24 cellular contexts compared by ENCODE assay signal in genomic region chr17:76673729-76674128, GRCh38. TPM values are rescaled to one million over a fixed set of nuclear protein-coding genes. Genes with fewer than 3 reads are reported as not detected.
DNase-seq lines count a peak whose midpoint lies in the region; ATAC-seq, FAIRE-seq and TF ChIP-seq lines count a peak whose summit lies in the region.
"Had no signal": no experiment of that assay in that cellular context is flagged by ENCODE, and none has a peak within 500 bp of the region (broad histone marks: within the 10 kb centered on the region; RNA-seq: fewer than 3 reads in every experiment).

No MANE protein-coding gene starts in this region.

- no peak for DNase-seq in CD4-positive, CD25-positive, alpha-beta regulatory T cell
- DNase-seq in HCT116 (ENCODE audit: low read depth, low spot score), result no peak
- peak in 1 of 4 experiments; percentile 4 for DNase-seq in K562 (ENCODE audit: extremely low read depth in 1 of 4, low spot score in 3 of 4)
- DNase-seq in nephron progenitor cell, result no peak
- DNase-seq in cerebellar nuclear complex (lab: John Stamatoyannopoulos, UW), result no peak
- no peak for DNase-seq in NCI-H1048 (lab: John Stamatoyannopoulos, UW)
- DNase-seq in mucosa of descending colon, result no peak
- DNase-seq in RWPE1 (ENCODE audit: low spot score), result no peak
- DNase-seq: activated T-cell treated with anti-CD3 and anti-CD28 coated beads, Interleukin-2, amount 50 U/mL, for 48 hours; DMS79 treated with DMSO at 0.1 percent for 48 hours; H9; head of caudate nucleus; MV-4-11; naive B cell; NCI-H1930; T-helper 1 cell; testis had no signal

- H3K4me2 ChIP-seq in HCT116 (ENCODE audit: low read length), result no peak overlapping the region
- no peak overlapping the region for H3K4me2 ChIP-seq in K562 (ENCODE audit: insufficient read depth, low read length)

- H3K9ac ChIP-seq in HCT116 (ENCODE audit: low read length) (no peak overlapping the region), K562 (ENCODE audit: insufficient read depth in 1 of 2, low read depth in 2 of 2, low read length in 2 of 2) (no peak overlapping the region; a peak in 1 of 4 replicates)

- no peak overlapping the region for H3K4me3 ChIP-seq in CD4-positive, CD25-positive, alpha-beta regulatory T cell (ENCODE audit: low read depth, low read length)
- H3K4me3 ChIP-seq in HCT116 (replicated peaks in 1 of 2; ENCODE audit: low read depth in 1 of 2, low read length in 2 of 2) (no peak overlapping the region), K562 (no peak overlapping the region), mucosa of descending colon (no peak overlapping the region)
- H3K4me3 ChIP-seq: lung, skin epidermis, testis had no signal

- RAD21 ChIA-PET in HCT116 (lab: Charles Lee; ENCODE audit: low non-redundant PET in 1 of 2, low total read pairs in 2 of 2, uncharacterized antibody in 2 of 2, unreplicated experiment in 2 of 2), result no interaction called here

- no peak for FAIRE-seq in K562 (lab: Jason Lieb, UNC)
- FAIRE-seq: islet of Langerhans had no signal

- no peak for TF ChIP-seq EP300 in K562 (IDR thresholded peaks at IDR 0.05; ENCODE audit: low read length)

- no peaks in the 10 kb centered on the region for H4K20me1 ChIP-seq in HCT116 (ENCODE audit: insufficient read depth)
- H4K20me1 ChIP-seq in K562 (replicated peaks; ENCODE audit: control insufficient read depth, insufficient read depth, low read length), result no peaks in the 10 kb centered on the region

- no peaks in the 10 kb centered on the region for H3K9me1 ChIP-seq in K562 (ENCODE audit: control insufficient read depth, insufficient read depth, low read length)

- TF ChIP-seq RAD21 in HCT116 (IDR thresholded peaks at IDR 0.05; ENCODE audit: low read depth), result no peak
- no peak for TF ChIP-seq RAD21 in K562 (CRISPR knock-in tag; conservative IDR thresholded peaks at IDR 0.05 in 1 of 2, IDR thresholded peaks at IDR 0.05 in 1 of 2)

- in situ Hi-C loops in K562 (cut with MboI), result no loop called here

- no peaks in the 10 kb centered on the region for H3K79me2 ChIP-seq in HCT116 (ENCODE audit: insufficient read depth, low read length)
- H3K79me2 ChIP-seq in K562 (ENCODE audit: control insufficient read depth, insufficient read depth, low read length), result peaks cover 7% of the 10 kb centered on the region; the same call in 2 of the 3 replicates

- POLR2A ChIA-PET in HCT116 (lab: Charles Lee), result no interaction called here
- POLR2A ChIA-PET in K562 (lab: Yijun Ruan, JAX), result interaction anchor here (0.6 to 1.2 kb wide), 4 partner anchors 13 to 181 kb away, joined by 3 to 4 read pairs (median 3); partner anchors contain the start of gene ST6GALNAC1
- POLR2A ChIA-PET in RWPE1 (lab: Yijun Ruan, JAX; ENCODE audit: low non-redundant PET), result no interaction called here

- H3K9me3 ChIP-seq in CD4-positive, CD25-positive, alpha-beta regulatory T cell (ENCODE audit: control insufficient read depth in 2 of 2, low read length in 2 of 2), result no peaks in the 10 kb centered on the region
- H3K9me3 ChIP-seq in HCT116 (ENCODE audit: control insufficient read depth in 1 of 2, insufficient read depth in 1 of 2, low read depth in 1 of 2, low read length in 2 of 2), result no peaks in the 10 kb centered on the region
- no peaks in the 10 kb centered on the region for H3K9me3 ChIP-seq in K562 (replicated peaks; ENCODE audit: control insufficient read depth, insufficient read depth, low read depth, low read length)
- H3K9me3 ChIP-seq in mucosa of descending colon, result no peaks in the 10 kb centered on the region
- H3K9me3 ChIP-seq: testis had no signal

- CTCF ChIA-PET in HCT116 (lab: Charles Lee) (no interaction called here), K562 (lab: Yijun Ruan, JAX; ENCODE audit: low intra/inter-chr PET ratio) (interaction anchor here (0.7 kb wide), 1 partner anchor 50 kb away, joined by 5 read pairs; no protein-coding TSS in a partner anchor), RWPE1 (lab: Yijun Ruan, JAX) (no interaction called here)

- peaks cover 6% of the 10 kb centered on the region for H3K27me3 Mint-ChIP-seq in CD4-positive, CD25-positive, alpha-beta regulatory T cell
- peaks cover 3% of the 10 kb centered on the region for H3K27me3 Mint-ChIP-seq in nephron progenitor cell (ENCODE audit: low read depth, poor library complexity)
- H3K27me3 Mint-ChIP-seq: naive B cell had no signal

- H3K27ac ChIP-seq in CD4-positive, CD25-positive, alpha-beta regulatory T cell (ENCODE audit: insufficient read depth, low read length, poor library complexity, severe bottlenecking), result no peak overlapping the region
- no peak overlapping the region for H3K27ac ChIP-seq in HCT116 (ENCODE audit: low read depth, low read length)
- no peak overlapping the region for H3K27ac ChIP-seq in K562 (ENCODE audit: extremely low read depth, low read depth, low read length)
- H3K27ac ChIP-seq in RWPE1, result no peak overlapping the region
- H3K27ac ChIP-seq: testis had no signal

- 52% methylated on average over 5 of the region's 5 CpGs for WGBS in K562 (ENCODE audit: insufficient coverage, low coverage, missing lambda C conversion rate)

- peak overlapping the region in 3 of 4 donors; percentile 62 to 90 (median 69) for H3K4me3 Mint-ChIP-seq in CD4-positive, CD25-positive, alpha-beta regulatory T cell
- H3K4me3 Mint-ChIP-seq in nephron progenitor cell, result peak overlapping the region; percentile 21
- H3K4me3 Mint-ChIP-seq: CD14-positive monocyte had no signal

- H3K9me2 ChIP-seq in HCT116 (ENCODE audit: insufficient read depth), result no peaks in the 10 kb centered on the region

- TF ChIP-seq POLR2A in HCT116 (IDR thresholded peaks at IDR 0.05; ENCODE audit: borderline replicate concordance, extremely low read depth, insufficient read depth, insufficient read length) (no peak), K562 (conservative IDR thresholded peaks at IDR 0.05) (no peak)

- TF ChIP-seq CTCF in HCT116 (IDR thresholded peaks at IDR 0.05 in 2 of 3, conservative IDR thresholded peaks at IDR 0.05 in 1 of 3; ENCODE audit: borderline replicate concordance in 1 of 3, insufficient read depth in 1 of 3, low read depth in 2 of 3, low read length in 2 of 3), result no peak
- TF ChIP-seq CTCF in K562 (IDR thresholded peaks at IDR 0.05 in 2 of 3, conservative IDR thresholded peaks at IDR 0.05 in 1 of 3; ENCODE audit: insufficient read depth in 2 of 3, low read depth in 1 of 3, low read length in 3 of 3), result no peak
- TF ChIP-seq CTCF in nephron progenitor cell (IDR thresholded peaks at IDR 0.05), result no peak
- TF ChIP-seq CTCF in mucosa of descending colon (IDR thresholded peaks at IDR 0.05), result no peak
- TF ChIP-seq CTCF in RWPE1 (conservative IDR thresholded peaks at IDR 0.05; ENCODE audit: low read depth), result no peak

- H2AFZ ChIP-seq in HCT116 (ENCODE audit: low read depth, low read length, poor library complexity, severe bottlenecking), result no peak overlapping the region
- H2AFZ ChIP-seq in K562 (ENCODE audit: low read depth, low read length), result peak overlapping the region; percentile 12; the same call in 1 of the 2 replicates

- no peaks in the 10 kb centered on the region for H3K27me3 ChIP-seq in CD4-positive, CD25-positive, alpha-beta regulatory T cell (ENCODE audit: control insufficient read depth, insufficient read depth, low read length)
- H3K27me3 ChIP-seq in HCT116 (ENCODE audit: insufficient read depth, low read length), result no peaks in the 10 kb centered on the region
- no peaks in the 10 kb centered on the region for H3K27me3 ChIP-seq in K562 (ENCODE audit: control insufficient read depth in 2 of 2, insufficient read depth in 2 of 2, low read length in 2 of 2)
- H3K27me3 ChIP-seq: testis had no signal

- no peak for ATAC-seq in CD4-positive, CD25-positive, alpha-beta regulatory T cell (ENCODE audit: low read depth in 2 of 2)
- ATAC-seq in HCT116 (no peak), K562 (no peak), mucosa of descending colon (no peak)
- ATAC-seq: esophagus mucosa, Right ventricle myocardium inferior had no signal

- no peaks in the 10 kb centered on the region for H3K9me3 Mint-ChIP-seq in CD4-positive, CD25-positive, alpha-beta regulatory T cell
- H3K9me3 Mint-ChIP-seq in nephron progenitor cell, result no peaks in the 10 kb centered on the region
- H3K9me3 Mint-ChIP-seq: H9 had no signal

- H3K27ac Mint-ChIP-seq in CD4-positive, CD25-positive, alpha-beta regulatory T cell, result no peak overlapping the region
- peak overlapping the region; percentile 28 for H3K27ac Mint-ChIP-seq in nephron progenitor cell
- H3K27ac Mint-ChIP-seq: H9 had no signal

- BruUV-seq in HCT116 (replicated peaks; lab: Mats Ljungman, UMichigan) (no TSS peak), K562 (replicated peaks; lab: Mats Ljungman, UMichigan) (no TSS peak)

- H3K36me3 Mint-ChIP-seq in CD4-positive, CD25-positive, alpha-beta regulatory T cell, result no peaks in the 10 kb centered on the region
- no peaks in the 10 kb centered on the region for H3K36me3 Mint-ChIP-seq in nephron progenitor cell (ENCODE audit: low read depth)
- H3K36me3 Mint-ChIP-seq: CD14-positive monocyte, naive B cell had no signal

- intact Hi-C loops in HCT116 (cut with micrococcal nuclease), result no loop called here
- intact Hi-C loops in K562 (cut with micrococcal nuclease), result loop anchor here (5.0 kb wide), 1 partner anchor 36 kb away; no protein-coding TSS in a partner anchor
- intact Hi-C loops in mucosa of descending colon (cut with DNase I, micrococcal nuclease), result no loop called here

- H3K4me1 ChIP-seq in CD4-positive, CD25-positive, alpha-beta regulatory T cell (ENCODE audit: control insufficient read depth, insufficient read depth, low read length, poor library complexity, severe bottlenecking), result peaks cover 30% of the 10 kb centered on the region
- peaks cover 21% of the 10 kb centered on the region in 2 experiments for H3K4me1 ChIP-seq in HCT116 (ENCODE audit: control insufficient read depth in 1 of 2, insufficient read depth in 2 of 2, low read length in 2 of 2)
- H3K4me1 ChIP-seq in K562 (replicated peaks in 1 of 2; ENCODE audit: control insufficient read depth in 2 of 2, insufficient read depth in 2 of 2, low read length in 2 of 2), result peaks cover 26 to 27% of the 10 kb centered on the region in 2 experiments; a peak in 4 of 5 replicates
- H3K4me1 ChIP-seq in mucosa of descending colon (ENCODE audit: low read depth), result peaks cover 23% of the 10 kb centered on the region

- peaks cover 16 to 41% (median 23%) of the 10 kb centered on the region in 4 donors for H3K4me1 Mint-ChIP-seq in CD4-positive, CD25-positive, alpha-beta regulatory T cell
- peaks cover 30% of the 10 kb centered on the region for H3K4me1 Mint-ChIP-seq in nephron progenitor cell

- H3K36me3 ChIP-seq in CD4-positive, CD25-positive, alpha-beta regulatory T cell (ENCODE audit: control insufficient read depth, insufficient read depth, low read length), result no peaks in the 10 kb centered on the region
- H3K36me3 ChIP-seq in HCT116 (ENCODE audit: control insufficient read depth in 1 of 2, insufficient read depth in 2 of 2, low read length in 2 of 2) (no peaks in the 10 kb centered on the region; a peak in 1 of 4 replicates), K562 (ENCODE audit: control insufficient read depth, insufficient read depth, low read length) (no peaks in the 10 kb centered on the region), mucosa of descending colon (ENCODE audit: low read depth) (no peaks in the 10 kb centered on the region)

RNA-seq across cellular contexts. Expression of gene ST6GALNAC1, which starts 30.2 kb away (rescaled TPM):
- 8.5 TPM for total RNA-seq in CD4-positive, CD25-positive, alpha-beta regulatory T cell
- polyA plus RNA-seq in CD4-positive, CD25-positive, alpha-beta regulatory T cell, result 1 to 10 TPM in 3 of 4 donors, under 1 TPM in 1; 0.33 to 3.7 (median 1.9) TPM
- total RNA-seq in HCT116 (2021; ENCODE audit: unreplicated experiment), result not detected
- 0.12 and 0.30 TPM in 2 replicates for polyA plus RNA-seq in HCT116 (2012)
- total RNA-seq in K562 (2011; cell fraction: chromatin; rRNA removed; ENCODE audit: low replicate concordance), result 78.1 and 101 TPM in 2 replicates
- total RNA-seq in K562 (2011; cell fraction: nucleolus; rRNA removed), result 67.5 and 71.5 TPM in 2 replicates
- total RNA-seq in K562 (2011; cell fraction: nucleoplasm; rRNA removed), result 66.0 and 71.4 TPM in 2 replicates
- total RNA-seq in K562 (2014; rRNA removed), result 43.4 and 54.9 TPM in 2 replicates
- 47.3 and 50.5 TPM in 2 replicates for total RNA-seq in K562 (2014; rRNA removed; fragmentation: Illumina TruSeq; extraction: Trizol)
- total RNA-seq in K562 (2015; rRNA removed; fragmentation: Illumina TruSeq; extraction: Trizol), result 20.6 and 21.4 TPM in 2 replicates
- 42.9 and 53.1 TPM in 2 replicates for total RNA-seq in K562 (2021)
- polyA plus RNA-seq in K562 (2011; rRNA removed), result 34.7 and 40.1 TPM in 2 replicates
- polyA plus RNA-seq in K562 (2011; cell fraction: cytosol; rRNA removed), result 35.5 and 41.2 TPM in 2 replicates
- polyA plus RNA-seq in K562 (2011; cell fraction: nucleus; rRNA removed), result 54.0 and 74.4 TPM in 2 replicates
- 30.1 and 68.3 TPM in 2 replicates for polyA plus RNA-seq in K562 (2012)
- 62.4 and 68.4 TPM in 2 replicates for polyA plus RNA-seq in K562 (2014; fragmentation: Illumina TruSeq; extraction: Trizol)
- 10 to 100 TPM; 50.4 to 62.9 TPM for polyA plus RNA-seq in K562 (2014; fragmentation: Nextera tagmentation; extraction: Ambion mirVana)
- polyA plus RNA-seq in K562 (2014; rRNA removed), result 49.1 and 56.0 TPM in 2 replicates
- polyA minus RNA-seq in K562 (2011; rRNA and poly(A)+ RNA removed), result 31.5 and 36.3 TPM in 2 replicates
- polyA minus RNA-seq in K562 (2011; cell fraction: cytosol; rRNA and poly(A)+ RNA removed), result 14.5 and 27.7 TPM in 2 replicates
- 20.6 and 35.8 TPM in 2 replicates for polyA minus RNA-seq in K562 (2011; cell fraction: nucleus; rRNA and poly(A)+ RNA removed)
- total RNA-seq in mucosa of descending colon, result 100 to 1,000 TPM in 2 of 3 donors, 10 to 100 TPM in 1; 90.2 to 363 (median 336) TPM
- total RNA-seq: H9, NCI-H460 had no signal
- polyA plus RNA-seq: CD14-positive monocyte had no signal

RNA-seq across cellular contexts. Expression of gene MXRA7, which starts 37.0 kb away (rescaled TPM):
- total RNA-seq in CD4-positive, CD25-positive, alpha-beta regulatory T cell, result 5.0 TPM
- 1 to 10 TPM; 2.2 to 8.8 (median 5.4) TPM for polyA plus RNA-seq in CD4-positive, CD25-positive, alpha-beta regulatory T cell
- total RNA-seq in HCT116 (2021; ENCODE audit: unreplicated experiment) (57.1 TPM), K562 (2014; rRNA removed) (14.1 and 17.1 TPM in 2 replicates), K562 (2014; rRNA removed; fragmentation: Illumina TruSeq; extraction: Trizol) (17.8 and 18.9 TPM in 2 replicates), K562 (2015; rRNA removed; fragmentation: Illumina TruSeq; extraction: Trizol) (8.2 and 8.8 TPM in 2 replicates), K562 (2021) (12.8 and 14.3 TPM in 2 replicates), mucosa of descending colon (100 to 1,000 TPM in 1 of 3 donors, 10 to 100 TPM in 2; 11.4 to 214 (median 24.5) TPM)
- polyA plus RNA-seq in HCT116 (2012), result 41.8 and 61.1 TPM in 2 replicates
- 7.4 and 13.0 TPM in 2 replicates for total RNA-seq in K562 (2011; cell fraction: chromatin; rRNA removed; ENCODE audit: low replicate concordance)
- 13.7 and 15.5 TPM in 2 replicates for total RNA-seq in K562 (2011; cell fraction: nucleolus; rRNA removed)
- total RNA-seq in K562 (2011; cell fraction: nucleoplasm; rRNA removed), result 17.9 and 28.3 TPM in 2 replicates
- polyA plus RNA-seq in K562 (2011; rRNA removed) (36.8 and 38.4 TPM in 2 replicates), K562 (2014; fragmentation: Illumina TruSeq; extraction: Trizol) (24.4 and 25.0 TPM in 2 replicates), K562 (2014; fragmentation: Nextera tagmentation; extraction: Ambion mirVana) (1 to 10 TPM; 2.6 to 3.2 TPM), K562 (2014; rRNA removed) (14.4 and 22.0 TPM in 2 replicates)
- polyA plus RNA-seq in K562 (2011; cell fraction: cytosol; rRNA removed), result 14.5 and 26.4 TPM in 2 replicates
- polyA plus RNA-seq in K562 (2011; cell fraction: nucleus; rRNA removed), result 17.3 and 17.5 TPM in 2 replicates
- polyA plus RNA-seq in K562 (2012), result 9.6 and 28.4 TPM in 2 replicates
- 15.4 and 21.1 TPM in 2 replicates for polyA minus RNA-seq in K562 (2011; rRNA and poly(A)+ RNA removed)
- 13.4 and 15.8 TPM in 2 replicates for polyA minus RNA-seq in K562 (2011; cell fraction: cytosol; rRNA and poly(A)+ RNA removed)
- 1.6 and 4.3 TPM in 2 replicates for polyA minus RNA-seq in K562 (2011; cell fraction: nucleus; rRNA and poly(A)+ RNA removed)

RNA-seq across cellular contexts. Expression of gene JMJD6, which starts 52.7 kb away (rescaled TPM):
- 124 TPM for total RNA-seq in CD4-positive, CD25-positive, alpha-beta regulatory T cell
- polyA plus RNA-seq in CD4-positive, CD25-positive, alpha-beta regulatory T cell, result 10 to 100 TPM; 21.0 to 38.3 (median 33.6) TPM
- total RNA-seq in HCT116 (2021; ENCODE audit: unreplicated experiment) (47.6 TPM), K562 (2014; rRNA removed) (40.2 and 40.7 TPM in 2 replicates), K562 (2014; rRNA removed; fragmentation: Illumina TruSeq; extraction: Trizol) (23.4 and 28.1 TPM in 2 replicates), K562 (2015; rRNA removed; fragmentation: Illumina TruSeq; extraction: Trizol) (37.4 and 38.5 TPM in 2 replicates), K562 (2021) (47.9 and 52.3 TPM in 2 replicates), mucosa of descending colon (10 to 100 TPM; 27.0 to 56.3 (median 30.3) TPM)
- polyA plus RNA-seq in HCT116 (2012), result 47.5 and 60.9 TPM in 2 replicates
- 39.0 and 102 TPM in 2 replicates for total RNA-seq in K562 (2011; cell fraction: chromatin; rRNA removed; ENCODE audit: low replicate concordance)
- total RNA-seq in K562 (2011; cell fraction: nucleolus; rRNA removed), result 54.7 and 69.0 TPM in 2 replicates
- total RNA-seq in K562 (2011; cell fraction: nucleoplasm; rRNA removed), result 46.6 and 49.9 TPM in 2 replicates
- polyA plus RNA-seq in K562 (2011; rRNA removed) (22.2 and 30.9 TPM in 2 replicates), K562 (2014; fragmentation: Illumina TruSeq; extraction: Trizol) (36.5 and 38.2 TPM in 2 replicates), K562 (2014; fragmentation: Nextera tagmentation; extraction: Ambion mirVana) (10 to 100 TPM in 1 of 2 experiments, 1 to 10 TPM in 1; 2.5 to 10.5 TPM), K562 (2014; rRNA removed) (36.3 and 40.9 TPM in 2 replicates)
- 25.7 and 30.0 TPM in 2 replicates for polyA plus RNA-seq in K562 (2011; cell fraction: cytosol; rRNA removed)
- 83.8 and 88.4 TPM in 2 replicates for polyA plus RNA-seq in K562 (2011; cell fraction: nucleus; rRNA removed)
- polyA plus RNA-seq in K562 (2012), result 50.5 and 52.4 TPM in 2 replicates
- polyA minus RNA-seq in K562 (2011; rRNA and poly(A)+ RNA removed), result 13.2 and 15.1 TPM in 2 replicates
- polyA minus RNA-seq in K562 (2011; cell fraction: cytosol; rRNA and poly(A)+ RNA removed), result 17.1 and 17.9 TPM in 2 replicates
- polyA minus RNA-seq in K562 (2011; cell fraction: nucleus; rRNA and poly(A)+ RNA removed), result 12.0 and 22.5 TPM in 2 replicates

RNA-seq across cellular contexts. Expression of gene METTL23, which starts 52.9 kb away (rescaled TPM):
- total RNA-seq in CD4-positive, CD25-positive, alpha-beta regulatory T cell, result 44.1 TPM
- polyA plus RNA-seq in CD4-positive, CD25-positive, alpha-beta regulatory T cell, result 100 to 1,000 TPM; 130 to 175 (median 162) TPM
- 57.8 TPM for total RNA-seq in HCT116 (2021; ENCODE audit: unreplicated experiment)
- 50.4 and 68.6 TPM in 2 replicates for polyA plus RNA-seq in HCT116 (2012)
- 39.2 and 44.3 TPM in 2 replicates for total RNA-seq in K562 (2011; cell fraction: chromatin; rRNA removed; ENCODE audit: low replicate concordance)
- 29.1 and 31.7 TPM in 2 replicates for total RNA-seq in K562 (2011; cell fraction: nucleolus; rRNA removed)
- 28.7 and 31.7 TPM in 2 replicates for total RNA-seq in K562 (2011; cell fraction: nucleoplasm; rRNA removed)
- total RNA-seq in K562 (2014; rRNA removed), result 29.4 and 32.9 TPM in 2 replicates
- total RNA-seq in K562 (2014; rRNA removed; fragmentation: Illumina TruSeq; extraction: Trizol), result 37.3 and 47.0 TPM in 2 replicates
- 24.1 and 29.5 TPM in 2 replicates for total RNA-seq in K562 (2015; rRNA removed; fragmentation: Illumina TruSeq; extraction: Trizol)
- 36.5 TPM in 2 replicates for total RNA-seq in K562 (2021)
- 56.7 and 67.3 TPM in 2 replicates for polyA plus RNA-seq in K562 (2011; rRNA removed)
- polyA plus RNA-seq in K562 (2011; cell fraction: cytosol; rRNA removed), result 40.2 and 42.2 TPM in 2 replicates
- 39.8 and 45.6 TPM in 2 replicates for polyA plus RNA-seq in K562 (2011; cell fraction: nucleus; rRNA removed)
- polyA plus RNA-seq in K562 (2012), result 44.3 and 52.0 TPM in 2 replicates
- polyA plus RNA-seq in K562 (2014; fragmentation: Illumina TruSeq; extraction: Trizol), result 41.6 and 44.1 TPM in 2 replicates
- 10 to 100 TPM; 42.2 to 46.1 TPM for polyA plus RNA-seq in K562 (2014; fragmentation: Nextera tagmentation; extraction: Ambion mirVana)
- polyA plus RNA-seq in K562 (2014; rRNA removed), result 46.6 and 58.5 TPM in 2 replicates
- polyA minus RNA-seq in K562 (2011; rRNA and poly(A)+ RNA removed), result 29.0 and 31.8 TPM in 2 replicates
- 6.7 and 12.1 TPM in 2 replicates for polyA minus RNA-seq in K562 (2011; cell fraction: cytosol; rRNA and poly(A)+ RNA removed)
- polyA minus RNA-seq in K562 (2011; cell fraction: nucleus; rRNA and poly(A)+ RNA removed), result 9.2 and 15.1 TPM in 2 replicates
- total RNA-seq in mucosa of descending colon, result 10 to 100 TPM; 22.5 to 30.4 (median 28.7) TPM
